Comparison of ENCODE assay signal across 16 cellular contexts in genomic region chr14:78782551-78782950, GRCh38.
"Had no signal": no experiment of that assay in that cellular context is flagged by ENCODE, and none has a peak within 500 bp of the region (broad histone marks: within the 10 kb centered on the region; RNA-seq: fewer than 3 reads in every experiment).

No MANE protein-coding gene starts in this region.

- H3K4me1 ChIP-seq: esophagus squamous epithelium, heart left ventricle, right atrium auricular region had no signal

- H3K4me3 Mint-ChIP-seq: effector memory CD8-positive, alpha-beta T cell; natural killer cell; neural crest cell had no signal

- H3K27me3 ChIP-seq: esophagus squamous epithelium, heart left ventricle, right atrium auricular region, sigmoid colon had no signal

- H3K36me3 ChIP-seq: esophagus squamous epithelium, heart left ventricle, right atrium auricular region, sigmoid colon had no signal

- H3K27ac ChIP-seq: esophagus squamous epithelium, heart left ventricle, right atrium auricular region, sigmoid colon had no signal

- ATAC-seq: effector memory CD8-positive, alpha-beta T cell; heart left ventricle; left lobe of liver; mucosa of descending colon; natural killer cell had no signal

- H3K4me1 Mint-ChIP-seq: natural killer cell, neural crest cell had no signal

- DNase-seq: effector memory CD8-positive, alpha-beta T cell; esophagus squamous epithelium; foreskin melanocyte; heart left ventricle; hippocampal formation; mucosa of descending colon; natural killer cell; posterior cingulate gyrus; sigmoid colon; small intestine; stimulated activated CD4-positive, alpha-beta T cell treated with anti-CD3 and anti-CD28 coated beads, Interleukin-2, amount 100 ng/mL, for 48 hours; stimulated activated naive CD4-positive, alpha-beta T cell treated with Interleukin-2 at 50 U/mL for 16 hours; trophoblast cell had no signal

- H3K27ac Mint-ChIP-seq: effector memory CD8-positive, alpha-beta T cell; natural killer cell had no signal

- H3K27me3 Mint-ChIP-seq: effector memory CD8-positive, alpha-beta T cell had no signal

- H3K36me3 Mint-ChIP-seq: natural killer cell had no signal

- H3K4me3 ChIP-seq: esophagus squamous epithelium, heart left ventricle, mucosa of descending colon, right atrium auricular region, sigmoid colon had no signal

- H3K9me3 ChIP-seq: esophagus squamous epithelium, heart left ventricle, mucosa of descending colon, sigmoid colon had no signal
